In genomic region chr5:66757219-66757833, GRCh38 we compare ENCODE assay signal across 8 cellular contexts.
DNase-seq lines count a peak whose midpoint lies in the region; ATAC-seq and TF ChIP-seq lines count a peak whose summit lies in the region.

No MANE protein-coding gene starts in this region.

- peaks cover 17% of the 10 kb centered on the region in 2 experiments for H3K27me3 ChIP-seq in mesenchymal stem cell (ENCODE audit: control insufficient read depth in 1 of 2, insufficient read depth in 1 of 2, low read length in 2 of 2)

- no peak overlapping the region for H3K18ac ChIP-seq in mesenchymal stem cell (ENCODE audit: low read depth in 1 of 2, low read length in 2 of 2)

- no peak overlapping the region for H3K4ac ChIP-seq in mesenchymal stem cell (ENCODE audit: low read depth in 1 of 2, low read length in 2 of 2)

- no peak overlapping the region for H4K8ac ChIP-seq in mesenchymal stem cell (ENCODE audit: low read length)

- WGBS in mesenchymal stem cell = 60% methylated on average over 4 of the region's 5 CpGs

- DNase-seq in DMS 273 (lab: John Stamatoyannopoulos, UW; ENCODE audit: unreplicated experiment) = peak; percentile 80
- peak; percentile 35 for DNase-seq in Jurkat, Clone E6-1 (ENCODE audit: low read depth, low spot score)
- DNase-seq in RPMI8226 = peak; percentile 60
- peak; percentile 72 for DNase-seq in dermis blood vessel endothelial cell
- peak; percentile 55 for DNase-seq in mesenchymal stem cell

- H3K23ac ChIP-seq in mesenchymal stem cell (ENCODE audit: low read length in 2 of 2) = no peak overlapping the region

- H2BK12ac ChIP-seq in mesenchymal stem cell (ENCODE audit: low read length in 2 of 2) = no peak overlapping the region

- no peaks in the 10 kb centered on the region for H3K4me1 ChIP-seq in mesenchymal stem cell (ENCODE audit: control insufficient read depth, insufficient read depth, low read depth, low read length)

- no peak for ATAC-seq in GM18505 (IDR thresholded peaks at IDR 0.05; ENCODE audit: unreplicated experiment)
- ATAC-seq in GM19023 (IDR thresholded peaks at IDR 0.05; ENCODE audit: unreplicated experiment) = no peak
- ATAC-seq in GM18868 (IDR thresholded peaks at IDR 0.05; ENCODE audit: unreplicated experiment) = no peak

- H3K4me2 ChIP-seq in mesenchymal stem cell (ENCODE audit: low read length, poor library complexity, severe bottlenecking) = no peak overlapping the region

- no peaks in the 10 kb centered on the region for H3K79me1 ChIP-seq in mesenchymal stem cell (replicated peaks; ENCODE audit: low read length, poor library complexity, severe bottlenecking)

- H3K27ac ChIP-seq in mesenchymal stem cell (ENCODE audit: low read length, poor library complexity, severe bottlenecking) = no peak overlapping the region

- no peaks in the 10 kb centered on the region for H3K36me3 ChIP-seq in mesenchymal stem cell (ENCODE audit: control insufficient read depth in 1 of 2, insufficient read depth in 2 of 2, low read depth in 1 of 2, low read length in 2 of 2)

- no peak overlapping the region for H4K91ac ChIP-seq in mesenchymal stem cell (ENCODE audit: low read length)

- H3K4me3 ChIP-seq in Jurkat, Clone E6-1 (ENCODE audit: low read length) = no peak overlapping the region
- no peak overlapping the region for H3K4me3 ChIP-seq in mesenchymal stem cell (ENCODE audit: insufficient read depth in 1 of 2, low read depth in 1 of 2, low read length in 2 of 2)

- no peak overlapping the region for H3K9ac ChIP-seq in mesenchymal stem cell (ENCODE audit: low read length)

- H3K14ac ChIP-seq in mesenchymal stem cell (ENCODE audit: low read length in 2 of 2) = no peak overlapping the region

- H3K9me3 ChIP-seq in mesenchymal stem cell (ENCODE audit: control insufficient read depth, low read length) = no peaks in the 10 kb centered on the region

- H2BK15ac ChIP-seq in mesenchymal stem cell (ENCODE audit: low read depth, poor library complexity, severe bottlenecking) = no peak overlapping the region

- no peak overlapping the region for H2AK5ac ChIP-seq in mesenchymal stem cell (ENCODE audit: low read length, severe bottlenecking)

- TF ChIP-seq POLR2A in GM18505 (IDR thresholded peaks at IDR 0.05; ENCODE audit: borderline replicate concordance, extremely low read depth, insufficient read depth, insufficient read length) = no peak

- no peak overlapping the region for H2AFZ ChIP-seq in mesenchymal stem cell (ENCODE audit: low read depth, low read length)

- no peak overlapping the region for H2BK120ac ChIP-seq in mesenchymal stem cell (ENCODE audit: low read depth, low read length)

- no peak overlapping the region for H2BK5ac ChIP-seq in mesenchymal stem cell (ENCODE audit: low read depth, low read length, poor library complexity, severe bottlenecking)
